Comparison of ENCODE assay signal across 20 cellular contexts in genomic region chr9:35929188-35929718, GRCh38. TPM values are rescaled to one million over a fixed set of nuclear protein-coding genes. Genes with fewer than 3 reads are reported as not detected.
DNase-seq lines count a peak whose midpoint lies in the region; ATAC-seq and TF ChIP-seq lines count a peak whose summit lies in the region.
"Had no signal": no experiment of that assay in that cellular context is flagged by ENCODE, and none has a peak within 500 bp of the region (broad histone marks: within the 10 kb centered on the region; RNA-seq: fewer than 3 reads in every experiment).

No MANE protein-coding gene starts in this region.

- H3K79me1 ChIP-seq in neuronal stem cell (ENCODE audit: low read depth, low read length), result no peaks in the 10 kb centered on the region

- peak overlapping the region in 9 of 10 donors; percentile 7 to 70 (median 62) for H3K27ac ChIP-seq in heart right ventricle
- H3K27ac ChIP-seq in neuronal stem cell (replicated peaks; ENCODE audit: low read length), result no peak overlapping the region
- H3K27ac ChIP-seq: Peyer's patch had no signal

- TF ChIP-seq CTCF in heart right ventricle (IDR thresholded peaks at IDR 0.05) (no peak), progenitor cell of endocrine pancreas (IDR thresholded peaks at IDR 0.05; ENCODE audit: unreplicated experiment) (no peak)

- H3K4me3 ChIP-seq in heart right ventricle (no peak overlapping the region), neuronal stem cell (ENCODE audit: low read length in 2 of 2) (no peak overlapping the region)
- H3K4me3 ChIP-seq: A549, GM12878, Peyer's patch had no signal

- H2AFZ ChIP-seq in neuronal stem cell (ENCODE audit: low read length), result peak overlapping the region; percentile 32

- no peak overlapping the region for H3K4me3 Mint-ChIP-seq in activated T-cell treated with anti-CD3 and anti-CD28 coated beads, Interleukin-2, amount 50 U/mL, for 72 hours
- H3K4me3 Mint-ChIP-seq in progenitor cell of endocrine pancreas (ENCODE audit: low read depth), result no peak overlapping the region
- H3K4me3 Mint-ChIP-seq: CD4-positive, CD25-positive, alpha-beta regulatory T cell; IgD-negative memory B cell had no signal

- H4K8ac ChIP-seq in neuronal stem cell (ENCODE audit: low read depth, low read length), result no peak overlapping the region

- peaks cover 25% of the 10 kb centered on the region for H3K4me1 Mint-ChIP-seq in activated T-cell treated with anti-CD3 and anti-CD28 coated beads, Interleukin-2, amount 50 U/mL, for 72 hours (ENCODE audit: low read depth)
- peaks cover 8% of the 10 kb centered on the region for H3K4me1 Mint-ChIP-seq in progenitor cell of endocrine pancreas (ENCODE audit: low read depth)

- no peak overlapping the region for H2BK15ac ChIP-seq in neuronal stem cell (ENCODE audit: low read length)

- no peak overlapping the region for H3K9ac ChIP-seq in neuronal stem cell (ENCODE audit: low read depth, low read length, poor library complexity)

- DNase-seq in heart right ventricle (no peak), Right ventricle myocardium inferior (ENCODE audit: missing footprints) (no peak), left ventricle myocardium superior (no peak), neuronal stem cell (ENCODE audit: low spot score) (no peak), mesenteric fat pad (ENCODE audit: low spot score) (no peak), progenitor cell of endocrine pancreas (ENCODE audit: low spot score, unreplicated experiment) (no peak)
- no peak for DNase-seq in activated T-cell treated with anti-CD3 and anti-CD28 coated beads, Interleukin-2, amount 50 U/mL, for 72 hours
- DNase-seq: Calu3; CD4-positive, CD25-positive, alpha-beta regulatory T cell; DMS79; MV-4-11; NCI-H1417 treated with DMSO at 0.1 percent for 48 hours; NCI-H2029; NCI-H510A treated with DMSO at 0.1 percent for 48 hours had no signal

- H3K27me3 Mint-ChIP-seq in activated T-cell treated with anti-CD3 and anti-CD28 coated beads, Interleukin-2, amount 50 U/mL, for 72 hours (ENCODE audit: low read depth), result peaks cover 6% of the 10 kb centered on the region
- peaks cover 43% of the 10 kb centered on the region for H3K27me3 Mint-ChIP-seq in progenitor cell of endocrine pancreas

- intact Hi-C loops in heart right ventricle (cut with DNase I) (no loop called here), Right ventricle myocardium inferior (cut with DNase I) (no loop called here), left ventricle myocardium superior (cut with micrococcal nuclease) (no loop called here)

- H2BK5ac ChIP-seq in neuronal stem cell (ENCODE audit: low read length), result no peak overlapping the region

- no peak overlapping the region for H3K27ac Mint-ChIP-seq in activated T-cell treated with anti-CD3 and anti-CD28 coated beads, Interleukin-2, amount 50 U/mL, for 72 hours
- H3K27ac Mint-ChIP-seq in progenitor cell of endocrine pancreas, result no peak overlapping the region
- H3K27ac Mint-ChIP-seq: CD4-positive, CD25-positive, alpha-beta regulatory T cell; IgD-negative memory B cell had no signal

- H3K4me2 ChIP-seq in neuronal stem cell (ENCODE audit: insufficient read depth, low read length, poor library complexity, severe bottlenecking), result no peak overlapping the region
- H3K4me2 ChIP-seq: A549 had no signal

- H3K4me1 ChIP-seq in heart right ventricle (peaks cover 0 to 35% (median 4%) of the 10 kb centered on the region in 9 donors), neuronal stem cell (ENCODE audit: control insufficient read depth in 2 of 2, insufficient read depth in 1 of 2, low read depth in 1 of 2, low read length in 2 of 2) (peaks cover 0 to 3% of the 10 kb centered on the region in 2 donors)

- no peak overlapping the region for H2BK120ac ChIP-seq in neuronal stem cell (ENCODE audit: low read depth, low read length)

- H3K18ac ChIP-seq in neuronal stem cell (ENCODE audit: low read length), result no peak overlapping the region

- H3K36me3 Mint-ChIP-seq in activated T-cell treated with anti-CD3 and anti-CD28 coated beads, Interleukin-2, amount 50 U/mL, for 72 hours (ENCODE audit: insufficient read depth in 2 of 2), result no peaks in the 10 kb centered on the region
- H3K36me3 Mint-ChIP-seq in progenitor cell of endocrine pancreas (ENCODE audit: insufficient read depth), result no peaks in the 10 kb centered on the region
- H3K36me3 Mint-ChIP-seq: IgD-negative memory B cell had no signal

- no peak overlapping the region for H2AK5ac ChIP-seq in neuronal stem cell (ENCODE audit: low read depth, low read length)

- H4K91ac ChIP-seq in neuronal stem cell (ENCODE audit: low read depth, low read length, poor library complexity), result no peak overlapping the region

- H3K9me3 ChIP-seq in heart right ventricle (no peaks in the 10 kb centered on the region), neuronal stem cell (replicated peaks in 1 of 2; ENCODE audit: control insufficient read depth in 2 of 2, insufficient read depth in 1 of 2, low read depth in 1 of 2, low read length in 2 of 2) (no peaks in the 10 kb centered on the region)
- H3K9me3 ChIP-seq: A549, Peyer's patch had no signal

- H3K23ac ChIP-seq in neuronal stem cell (ENCODE audit: low read depth, low read length, poor library complexity), result no peak overlapping the region

- no peaks in the 10 kb centered on the region for H3K9me3 Mint-ChIP-seq in activated T-cell treated with anti-CD3 and anti-CD28 coated beads, Interleukin-2, amount 50 U/mL, for 72 hours
- H3K9me3 Mint-ChIP-seq in progenitor cell of endocrine pancreas (ENCODE audit: low read depth), result no peaks in the 10 kb centered on the region
- H3K9me3 Mint-ChIP-seq: IgD-negative memory B cell had no signal

- no peak overlapping the region for H2BK12ac ChIP-seq in neuronal stem cell (ENCODE audit: low read length)

- H3K27me3 ChIP-seq in heart right ventricle (no peaks in the 10 kb centered on the region), neuronal stem cell (ENCODE audit: control insufficient read depth in 3 of 3, insufficient read depth in 3 of 3, low read depth in 1 of 3, low read length in 3 of 3) (no peaks in the 10 kb centered on the region)
- H3K27me3 ChIP-seq: Peyer's patch had no signal

- ATAC-seq in heart right ventricle (peak in 7 of 8 donors; percentile 39 to 81 (median 52)), Right ventricle myocardium inferior (no peak), left ventricle myocardium superior (peak; percentile 54)
- no peak for ATAC-seq in activated T-cell treated with anti-CD3 and anti-CD28 coated beads, Interleukin-2, amount 50 U/mL, for 72 hours (replicated peaks in 1 of 2)
- ATAC-seq: A549, GM12878 had no signal

- 65 to 71% methylated on average over 8 of the region's 8 CpGs for WGBS in heart right ventricle, 2 donors
- WGBS in neuronal stem cell (ENCODE audit: extremely low coverage in 2 of 2, insufficient read length in 2 of 2, insufficient replicate concordance in 1 of 2), 2 donors, result no CpG with 5 or more reads among the region's 8 CpGs

- H3K36me3 ChIP-seq in heart right ventricle (no peaks in the 10 kb centered on the region), neuronal stem cell (replicated peaks in 1 of 2; ENCODE audit: control insufficient read depth in 2 of 2, insufficient read depth in 2 of 2, low read length in 2 of 2) (no peaks in the 10 kb centered on the region)
- H3K36me3 ChIP-seq: Peyer's patch had no signal

- H3K14ac ChIP-seq in neuronal stem cell (ENCODE audit: low read length), result no peak overlapping the region

- peak overlapping the region; percentile 84 for H3K4ac ChIP-seq in neuronal stem cell (ENCODE audit: low read length)

RNA-seq across cellular contexts. Expression of gene SPAAR, which starts 20.0 kb away (rescaled TPM):
- 10 to 100 TPM in 2 of 10 donors, 1 to 10 TPM in 8; 2.8 to 14.4 (median 5.0) TPM for total RNA-seq in heart right ventricle
- 10 to 100 TPM in 1 of 2 donors, 1 to 10 TPM in 1; 7.4 to 20.8 TPM for polyA plus RNA-seq in heart right ventricle
- total RNA-seq in Right ventricle myocardium inferior, result 9.6 TPM
- 9.8 TPM for total RNA-seq in left ventricle myocardium superior
- polyA plus RNA-seq in neuronal stem cell (2013, experiment 1 of 2), result 0.11 TPM
- polyA plus RNA-seq in neuronal stem cell (2013, experiment 2 of 2), result 0.15 TPM
- total RNA-seq in activated T-cell treated with anti-CD3 and anti-CD28 coated beads, Interleukin-2, amount 50 U/mL, for 72 hours, result not detected
- 25.3 TPM for total RNA-seq in mesenteric fat pad
- total RNA-seq in progenitor cell of endocrine pancreas, result not detected in 2 replicates
- total RNA-seq: Calu3; CD4-positive, CD25-positive, alpha-beta regulatory T cell; GM12878 had no signal
- polyA plus RNA-seq: A549; CD4-positive, CD25-positive, alpha-beta regulatory T cell; GM12878; IgD-negative memory B cell had no signal

RNA-seq across cellular contexts. Expression of gene HRCT1, which starts 23.3 kb away (rescaled TPM):
- 1 to 10 TPM; 1.5 to 6.1 (median 2.2) TPM for total RNA-seq in heart right ventricle
- polyA plus RNA-seq in heart right ventricle, result 10 to 100 TPM in 1 of 2 donors, 1 to 10 TPM in 1; 7.2 to 13.9 TPM
- total RNA-seq in Right ventricle myocardium inferior, result 8.1 TPM
- total RNA-seq in left ventricle myocardium superior, result 9.0 TPM
- 0.04 TPM for polyA plus RNA-seq in neuronal stem cell (2013, experiment 1 of 2)
- 0.08 TPM for polyA plus RNA-seq in neuronal stem cell (2013, experiment 2 of 2)
- not detected for total RNA-seq in activated T-cell treated with anti-CD3 and anti-CD28 coated beads, Interleukin-2, amount 50 U/mL, for 72 hours
- total RNA-seq in mesenteric fat pad, result 5.2 TPM
- total RNA-seq in progenitor cell of endocrine pancreas, result not detected in 2 replicates
- total RNA-seq: CD4-positive, CD25-positive, alpha-beta regulatory T cell; G401; GM12878 had no signal
- polyA plus RNA-seq: CD4-positive, CD25-positive, alpha-beta regulatory T cell; GM12878; IgD-negative memory B cell had no signal

RNA-seq across cellular contexts. Expression of gene OR2S2, which starts 28.7 kb away (rescaled TPM):
- total RNA-seq in heart right ventricle (not detected), Right ventricle myocardium inferior (not detected), left ventricle myocardium superior (not detected), mesenteric fat pad (not detected), progenitor cell of endocrine pancreas (not detected in 2 replicates)
- polyA plus RNA-seq in heart right ventricle, result not detected
- polyA plus RNA-seq in neuronal stem cell (2013, experiment 1 of 2), result not detected
- not detected for polyA plus RNA-seq in neuronal stem cell (2013, experiment 2 of 2)
- not detected for total RNA-seq in activated T-cell treated with anti-CD3 and anti-CD28 coated beads, Interleukin-2, amount 50 U/mL, for 72 hours
- total RNA-seq: Calu3; CD4-positive, CD25-positive, alpha-beta regulatory T cell; G401; GM12878; LHCN-M2; Peyer's patch had no signal
- polyA plus RNA-seq: A549; CD4-positive, CD25-positive, alpha-beta regulatory T cell; GM12878; IgD-negative memory B cell had no signal

RNA-seq across cellular contexts. Expression of gene OR13J1, which starts 59.1 kb away (rescaled TPM):
- total RNA-seq in heart right ventricle (not detected), Right ventricle myocardium inferior (not detected), left ventricle myocardium superior (not detected), mesenteric fat pad (not detected), progenitor cell of endocrine pancreas (not detected in 2 replicates)
- not detected for polyA plus RNA-seq in heart right ventricle
- not detected for polyA plus RNA-seq in neuronal stem cell (2013, experiment 1 of 2)
- not detected for polyA plus RNA-seq in neuronal stem cell (2013, experiment 2 of 2)
- not detected for total RNA-seq in activated T-cell treated with anti-CD3 and anti-CD28 coated beads, Interleukin-2, amount 50 U/mL, for 72 hours
- total RNA-seq: Calu3; CD4-positive, CD25-positive, alpha-beta regulatory T cell; G401; GM12878; LHCN-M2; Peyer's patch had no signal
- polyA plus RNA-seq: A549; CD4-positive, CD25-positive, alpha-beta regulatory T cell; GM12878; IgD-negative memory B cell had no signal

Comparison
In these comparisons a context has a peak if more than half of its experiments do, and no peak if none do; other contexts are left out.
1. ATAC-seq: peak in heart right ventricle (7 of 8) and left ventricle myocardium superior (single experiment); none in Right ventricle myocardium inferior (single experiment) and activated T-cell treated with anti-CD3 and anti-CD28 coated beads, Interleukin-2, amount 50 U/mL, for 72 hours (0 of 2).